ENCODE assay signal across 27 cellular contexts in genomic region chr1:165474196-165474595, GRCh38. TPM values are rescaled to one million over a fixed set of nuclear protein-coding genes. Genes with fewer than 3 reads are reported as not detected.
"Had no signal": no experiment of that assay in that cellular context is flagged by ENCODE, and none has a peak within 500 bp of the region (broad histone marks: within the 10 kb centered on the region; RNA-seq: fewer than 3 reads in every experiment).

No MANE protein-coding gene starts in this region.

- H3K27ac Mint-ChIP-seq: stimulated activated effector memory CD8-positive, alpha-beta T cell treated with anti-CD3 and anti-CD28 coated beads, Interleukin-12 subunit alpha, Interleukin-12 subunit beta, amount 100 ng/mL, for 72 hours; stimulated activated memory B cell treated with anti-CD40 and anti-IgM and Interleukin-4, amounts not matched to agents 10 μg/mL and 1 μg/mL and 100 μg/mL, for 72 hours; stimulated activated naive B cell treated with anti-CD40 and anti-IgM and Interleukin-4, amounts not matched to agents 10 μg/mL and 1 μg/mL and 100 μg/mL, for 72 hours; stimulated activated naive CD8-positive, alpha-beta T cell treated with anti-CD3 and anti-CD28 coated beads, Interleukin-15, Interleukin-2, amounts not matched to agents 100 ng/mL and 50 ng/mL, for 24 hours; type B pancreatic cell had no signal

- H3K9me3 ChIP-seq: stomach, suprapubic skin, testis, thoracic aorta, thyroid gland, tibial artery, tibial nerve, transverse colon, upper lobe of left lung, upper lobe of right lung, uterus, vagina had no signal

- H3K4me3 ChIP-seq: stomach, suprapubic skin, testis, thoracic aorta, thyroid gland, tibial artery, tibial nerve, transverse colon, upper lobe of left lung, upper lobe of right lung, uterus, vagina had no signal

- H3K4me1 ChIP-seq: stomach, suprapubic skin, testis, thyroid gland, tibial artery, transverse colon, upper lobe of left lung, upper lobe of right lung, uterus, vagina had no signal

- H3K36me3 ChIP-seq: stomach, suprapubic skin, thoracic aorta, thyroid gland, tibial artery, tibial nerve, transverse colon, upper lobe of left lung, upper lobe of right lung, uterus, vagina had no signal

- H3K9me3 Mint-ChIP-seq: stimulated activated effector memory CD8-positive, alpha-beta T cell treated with anti-CD3 and anti-CD28 coated beads, Interleukin-12 subunit alpha, Interleukin-12 subunit beta, amount 100 ng/mL, for 72 hours; stimulated activated memory B cell treated with anti-CD40 and anti-IgM and Interleukin-4, amounts not matched to agents 10 μg/mL and 1 μg/mL and 100 μg/mL, for 72 hours; stimulated activated naive B cell treated with anti-CD40 and anti-IgM and Interleukin-4, amounts not matched to agents 10 μg/mL and 1 μg/mL and 100 μg/mL, for 72 hours; stimulated activated naive CD8-positive, alpha-beta T cell treated with anti-CD3 and anti-CD28 coated beads, Interleukin-15, Interleukin-2, amounts not matched to agents 100 ng/mL and 50 ng/mL, for 24 hours; type B pancreatic cell had no signal

- H3K27ac ChIP-seq: stomach, suprapubic skin, testis, thoracic aorta, thyroid gland, tibial artery, tibial nerve, transverse colon, upper lobe of left lung, upper lobe of right lung, uterus, vagina had no signal

- ATAC-seq: stimulated activated effector memory CD8-positive, alpha-beta T cell treated with anti-CD3 and anti-CD28 coated beads, Interleukin-12 subunit alpha, Interleukin-12 subunit beta, amount 100 ng/mL, for 72 hours; stimulated activated memory B cell treated with anti-CD40 and anti-IgM and Interleukin-4, amounts not matched to agents 10 μg/mL and 1 μg/mL and 100 μg/mL, for 72 hours; stimulated activated naive B cell treated with anti-CD40 and anti-IgM and Interleukin-4, amounts not matched to agents 10 μg/mL and 1 μg/mL and 100 μg/mL, for 72 hours; upper lobe of right lung had no signal

- H3K4me1 Mint-ChIP-seq: stimulated activated effector memory CD8-positive, alpha-beta T cell treated with anti-CD3 and anti-CD28 coated beads, Interleukin-12 subunit alpha, Interleukin-12 subunit beta, amount 100 ng/mL, for 72 hours; stimulated activated memory B cell treated with anti-CD40 and anti-IgM and Interleukin-4, amounts not matched to agents 10 μg/mL and 1 μg/mL and 100 μg/mL, for 72 hours had no signal

- H3K27me3 ChIP-seq: stomach, testis, thyroid gland, tibial artery, tibial nerve, transverse colon, upper lobe of left lung, upper lobe of right lung, uterus, vagina had no signal

- H3K4me3 Mint-ChIP-seq: stimulated activated effector memory CD8-positive, alpha-beta T cell treated with anti-CD3 and anti-CD28 coated beads, Interleukin-12 subunit alpha, Interleukin-12 subunit beta, amount 100 ng/mL, for 72 hours; stimulated activated memory B cell treated with anti-CD40 and anti-IgM and Interleukin-4, amounts not matched to agents 10 μg/mL and 1 μg/mL and 100 μg/mL, for 72 hours; stimulated activated naive B cell treated with anti-CD40 and anti-IgM and Interleukin-4, amounts not matched to agents 10 μg/mL and 1 μg/mL and 100 μg/mL, for 72 hours; stimulated activated naive CD8-positive, alpha-beta T cell treated with anti-CD3 and anti-CD28 coated beads, Interleukin-15, Interleukin-2, amounts not matched to agents 100 ng/mL and 50 ng/mL, for 24 hours; type B pancreatic cell had no signal

- DNase-seq: stimulated activated CD4-positive, alpha-beta T cell treated with anti-CD3 and anti-CD28 coated beads, Interleukin-1b, Interleukin-23, amount 100 ng/mL, for 48 hours; stimulated activated CD4-positive, alpha-beta T cell treated with anti-CD3 and anti-CD28 coated beads, Interleukin-2, amount 100 ng/mL, for 24 hours; stimulated activated CD4-positive, alpha-beta T cell treated with anti-CD3 and anti-CD28 coated beads, Interleukin-2, amount 100 ng/mL, for 48 hours; stimulated activated CD4-positive, alpha-beta T cell treated with anti-CD3 and anti-CD28 coated beads, Interleukin-4, amount 100 ng/mL, for 1 hour; stimulated activated CD4-positive, alpha-beta T cell treated with anti-CD3 and anti-CD28 coated beads, Interleukin-4, amount 100 ng/mL, for 24 hours; stimulated activated CD4-positive, alpha-beta T cell treated with anti-CD3 and anti-CD28 coated beads, Interleukin-4, amount 100 ng/mL, for 4 hours; stimulated activated CD8-positive, alpha-beta memory T cell treated with anti-CD3 and anti-CD28 coated beads, Interleukin-4, amount 100 ng/mL, for 48 hours; stimulated activated naive B cell treated with anti-CD40 and anti-IgM and Interleukin-4, amounts not matched to agents 10 μg/mL and 1 μg/mL and 100 μg/mL, for 72 hours; stimulated activated naive CD4-positive, alpha-beta T cell treated with Interleukin-2 at 50 U/mL for 16 hours; stomach; substantia nigra; testis; thyroid gland; tibial artery; transverse colon; trophoblast cell; upper lobe of left lung; upper lobe of right lung; uterus had no signal

RNA-seq across cellular contexts. Expression of gene RXRG, which starts 29.3 kb away (rescaled TPM):
- total RNA-seq: vagina had no signal
